8 cellular contexts compared by ENCODE assay signal in genomic region chr6:158068893-158069799, GRCh38.
A peak's percentile ranks its signal among the peaks of the same experiment; 100 is the strongest.
DNase-seq lines count a peak whose midpoint lies in the region; ATAC-seq and TF ChIP-seq lines count a peak whose summit lies in the region.

No MANE protein-coding gene starts in this region.

- H3K36me3 ChIP-seq in mesenchymal stem cell (ENCODE audit: control insufficient read depth in 1 of 2, insufficient read depth in 2 of 2, low read depth in 1 of 2, low read length in 2 of 2), result peaks cover 70 to 86% of the 10 kb centered on the region in 2 experiments

- no peak overlapping the region for H4K8ac ChIP-seq in mesenchymal stem cell (ENCODE audit: low read length)

- no peak overlapping the region for H3K23ac ChIP-seq in mesenchymal stem cell (ENCODE audit: low read length in 2 of 2)

- H2BK5ac ChIP-seq in mesenchymal stem cell (ENCODE audit: low read depth, low read length, poor library complexity, severe bottlenecking), result no peak overlapping the region

- H3K4me3 Mint-ChIP-seq in MCF 10A (ENCODE audit: unreplicated experiment) (peak overlapping the region; percentile 42), mesothelial cell of epicardium (no peak overlapping the region)

- H3K9me3 Mint-ChIP-seq in MCF 10A (ENCODE audit: unreplicated experiment) (no peaks in the 10 kb centered on the region), mesothelial cell of epicardium (no peaks in the 10 kb centered on the region)

- no peaks in the 10 kb centered on the region for H3K9me3 ChIP-seq in mesenchymal stem cell (ENCODE audit: control insufficient read depth, low read length)

- no peak overlapping the region for H3K4me3 ChIP-seq in mesenchymal stem cell (ENCODE audit: insufficient read depth in 1 of 2, low read depth in 1 of 2, low read length in 2 of 2)

- H2AK5ac ChIP-seq in mesenchymal stem cell (ENCODE audit: low read length, severe bottlenecking), result peak overlapping the region; percentile 90

- no peaks in the 10 kb centered on the region for H3K27me3 ChIP-seq in mesenchymal stem cell (ENCODE audit: control insufficient read depth in 1 of 2, insufficient read depth in 1 of 2, low read length in 2 of 2)

- H3K4me1 Mint-ChIP-seq in MCF 10A (ENCODE audit: insufficient read depth, unreplicated experiment), result peaks cover 20% of the 10 kb centered on the region
- peaks cover 2% of the 10 kb centered on the region for H3K4me1 Mint-ChIP-seq in mesothelial cell of epicardium

- no peak overlapping the region for H3K4me2 ChIP-seq in mesenchymal stem cell (ENCODE audit: low read length, poor library complexity, severe bottlenecking)

- no peak overlapping the region for H2BK120ac ChIP-seq in mesenchymal stem cell (ENCODE audit: low read depth, low read length)

- peak; percentile 11 for DNase-seq in AG09319 (ENCODE audit: extremely low read depth, low read depth)
- DNase-seq in M059J (ENCODE audit: low read depth), result peak; percentile 98
- DNase-seq in MCF 10A (ENCODE audit: unreplicated experiment), result peak; percentile 93
- peak; percentile 25 for DNase-seq in mesenchymal stem cell
- no peak for DNase-seq in mesothelial cell of epicardium (ENCODE audit: low spot score in 2 of 2, unreplicated experiment in 2 of 2)
- no peak for DNase-seq in effector CD4-positive, alpha-beta T cell
- DNase-seq in NCI-H128 (lab: John Stamatoyannopoulos, UW; ENCODE audit: unreplicated experiment), result no peak

- H3K4me1 ChIP-seq in mesenchymal stem cell (ENCODE audit: control insufficient read depth, insufficient read depth, low read depth, low read length), result peaks cover 28% of the 10 kb centered on the region

- peak overlapping the region in 1 of 2 experiments; percentile 49 for H3K18ac ChIP-seq in mesenchymal stem cell (ENCODE audit: low read depth in 1 of 2, low read length in 2 of 2)

- peaks cover 20% of the 10 kb centered on the region for H3K79me1 ChIP-seq in mesenchymal stem cell (replicated peaks; ENCODE audit: low read length, poor library complexity, severe bottlenecking)

- H3K14ac ChIP-seq in mesenchymal stem cell (ENCODE audit: low read length in 2 of 2), result no peak overlapping the region

- H3K27me3 Mint-ChIP-seq in MCF 10A (ENCODE audit: insufficient read depth, unreplicated experiment) (no peaks in the 10 kb centered on the region), mesothelial cell of epicardium (ENCODE audit: low read depth) (no peaks in the 10 kb centered on the region)

- H3K36me3 Mint-ChIP-seq in MCF 10A (ENCODE audit: insufficient read depth, unreplicated experiment) (peaks cover 20% of the 10 kb centered on the region), mesothelial cell of epicardium (peaks cover 21% of the 10 kb centered on the region)

- TF ChIP-seq CTCF in AG09319 (IDR thresholded peaks at IDR 0.05; ENCODE audit: low read depth, low read length), result no peak
- TF ChIP-seq CTCF in MCF 10A (IDR thresholded peaks at IDR 0.05; ENCODE audit: unreplicated experiment), result no peak
- no peak for TF ChIP-seq CTCF in mesothelial cell of epicardium (IDR thresholded peaks at IDR 0.05; ENCODE audit: unreplicated experiment)

- BruUV-seq in MCF 10A (replicated peaks; lab: Mats Ljungman, UMichigan), result no TSS peak

- H3K27ac ChIP-seq in mesenchymal stem cell (ENCODE audit: low read length, poor library complexity, severe bottlenecking), result peak overlapping the region; percentile 72

- POLR2A ChIA-PET in MCF 10A (lab: Yijun Ruan, JAX), result interaction anchor here (1.0 to 2.6 kb wide), 4 partner anchors 11 to 86 kb away, joined by 3 to 11 read pairs (median 8); no protein-coding TSS in a partner anchor

- peak overlapping the region; percentile 43 for H3K9ac ChIP-seq in mesenchymal stem cell (ENCODE audit: low read length)

- peak overlapping the region; percentile 83 for H3K27ac Mint-ChIP-seq in MCF 10A (ENCODE audit: low read depth, unreplicated experiment)
- H3K27ac Mint-ChIP-seq in mesothelial cell of epicardium, result no peak overlapping the region

- WGBS in mesenchymal stem cell, result 72% methylated on average over 6 of the region's 14 CpGs

- no peak overlapping the region for H4K91ac ChIP-seq in mesenchymal stem cell (ENCODE audit: low read length)

- ATAC-seq in HG02970 (IDR thresholded peaks at IDR 0.05; ENCODE audit: low FRiP score, unreplicated experiment), result no peak

- no peak overlapping the region for H2BK12ac ChIP-seq in mesenchymal stem cell (ENCODE audit: low read length in 2 of 2)

- CTCF ChIA-PET in MCF 10A (lab: Yijun Ruan, JAX), result interaction anchor here (0.9 to 5.6 kb wide), 11 partner anchors 9 to 754 kb away, joined by 3 to 50 read pairs (median 4); no protein-coding TSS in a partner anchor

- no peak overlapping the region for H2AFZ ChIP-seq in mesenchymal stem cell (ENCODE audit: low read depth, low read length)

- intact Hi-C loops in MCF 10A (cut with micrococcal nuclease), result no loop called here

- no peak overlapping the region for H3K4ac ChIP-seq in mesenchymal stem cell (ENCODE audit: low read depth in 1 of 2, low read length in 2 of 2)

- no peak overlapping the region for H2BK15ac ChIP-seq in mesenchymal stem cell (ENCODE audit: low read depth, poor library complexity, severe bottlenecking)

Comparison
In these comparisons a context has a peak if more than half of its experiments do, and no peak if none do; other contexts are left out.
1. DNase-seq: peak in AG09319 (single experiment), M059J (single experiment), MCF 10A (single experiment) and mesenchymal stem cell (single experiment); none in mesothelial cell of epicardium (0 of 2), effector CD4-positive, alpha-beta T cell (single experiment) and NCI-H128 (single experiment).